ENCODE assay signal across 12 cellular contexts in the genomic region with DNA sequence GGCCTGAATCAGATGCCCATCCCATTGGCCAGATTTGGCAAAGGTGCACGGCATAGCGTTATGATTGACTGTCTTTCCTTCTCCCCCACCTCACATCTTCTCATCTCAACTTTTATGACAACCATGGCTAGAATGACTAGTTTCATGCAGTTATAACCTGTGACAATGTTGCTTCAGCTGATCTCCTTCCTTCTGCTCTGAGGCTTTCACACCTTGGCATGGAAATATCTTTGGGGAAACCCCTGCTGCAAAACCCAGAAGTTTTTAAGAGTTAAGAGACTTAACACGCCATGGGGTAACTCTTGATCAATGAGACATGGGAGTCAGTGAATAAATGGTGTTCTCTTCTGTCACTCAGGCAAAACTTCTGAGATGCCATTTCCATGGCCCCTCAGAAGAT.
"Had no signal": no experiment of that assay in that cellular context is flagged by ENCODE, and none has a peak within 500 bp of the region (broad histone marks: within the 10 kb centered on the region; RNA-seq: fewer than 3 reads in every experiment).

No MANE protein-coding gene starts in this region.

- DNase-seq: activated CD4-positive, alpha-beta T cell treated with anti-CD3 and anti-CD28 coated beads for 1 hour; activated naive CD4-positive, alpha-beta T cell; amniotic stem cell; caudate nucleus; right lobe of liver; Right ventricle myocardium superior; T-cell; T1000; upper lobe of right lung had no signal

- H3K27ac Mint-ChIP-seq: mesothelial cell of epicardium, T-cell had no signal

- H3K9me3 Mint-ChIP-seq: mesothelial cell of epicardium, neural crest cell, T-cell had no signal

- ATAC-seq: esophagus mucosa, right lobe of liver, T-cell, upper lobe of right lung had no signal

- H3K4me1 Mint-ChIP-seq: mesothelial cell of epicardium, T-cell had no signal

- H3K36me3 Mint-ChIP-seq: mesothelial cell of epicardium, T-cell had no signal

- H3K4me3 Mint-ChIP-seq: mesothelial cell of epicardium, neural crest cell, T-cell had no signal
